In genomic region chr4:40214038-40214437, GRCh38 we compare ENCODE assay signal across 14 cellular contexts. TPM values are rescaled to one million over a fixed set of nuclear protein-coding genes. Genes with fewer than 3 reads are reported as not detected.
DNase-seq lines count a peak whose midpoint lies in the region; ATAC-seq, FAIRE-seq and TF ChIP-seq lines count a peak whose summit lies in the region.
"Had no signal": no experiment of that assay in that cellular context is flagged by ENCODE, and none has a peak within 500 bp of the region (broad histone marks: within the 10 kb centered on the region; RNA-seq: fewer than 3 reads in every experiment).

No MANE protein-coding gene starts in this region.

- FAIRE-seq in GM12892 (lab: Jason Lieb, UNC) (peak; percentile 70), HTR-8/SVneo (lab: Jason Lieb, UNC) (no peak), urothelium cell line (lab: Jason Lieb, UNC) (no peak)

- H3K9me2 ChIP-seq in OCI-LY1 (ENCODE audit: low read depth, low read length) = no peaks in the 10 kb centered on the region

- no peaks in the 10 kb centered on the region for H3K9me3 ChIP-seq in OCI-LY1 (ENCODE audit: low read length)

- H4K20me1 ChIP-seq in OCI-LY1 (ENCODE audit: insufficient read depth, low read length) = no peaks in the 10 kb centered on the region

- no peak overlapping the region; the same call in 1 of the 2 replicates for H3K9ac ChIP-seq in OCI-LY1 (ENCODE audit: low read length)

- no peaks in the 10 kb centered on the region for H3F3A ChIP-seq in OCI-LY1 (ENCODE audit: insufficient read depth, low read length)

- peak overlapping the region; percentile 49 for H3K4me3 Mint-ChIP-seq in activated T-helper 2 cell treated with anti-CD3 and anti-CD28 coated beads, Interferon-gamma antibody, Interleukin-2, Interleukin-4, amounts not matched to agents 10 μg/mL and 5 μg/mL and 100 μg/mL, durations not matched to agents 14 hours and 24 hours and 36 hours (ENCODE audit: low read depth)
- peak overlapping the region; percentile 31 to 85 (median 52) for H3K4me3 Mint-ChIP-seq in naive B cell
- H3K4me3 Mint-ChIP-seq: type B pancreatic cell had no signal

- no peak overlapping the region for H2AFZ ChIP-seq in OCI-LY1 (ENCODE audit: low read length)

- H3K27me3 Mint-ChIP-seq in activated T-helper 2 cell treated with anti-CD3 and anti-CD28 coated beads, Interferon-gamma antibody, Interleukin-2, Interleukin-4, amounts not matched to agents 10 μg/mL and 5 μg/mL and 100 μg/mL, durations not matched to agents 14 hours and 24 hours and 36 hours (ENCODE audit: low read depth) = no peaks in the 10 kb centered on the region
- no peaks in the 10 kb centered on the region for H3K27me3 Mint-ChIP-seq in naive B cell
- H3K27me3 Mint-ChIP-seq: type B pancreatic cell had no signal

- intact Hi-C loops in activated T-helper 2 cell treated with anti-CD3 and anti-CD28 coated beads, Interferon-gamma antibody, Interleukin-2, Interleukin-4, amounts not matched to agents 10 μg/mL and 5 μg/mL and 100 μg/mL, durations not matched to agents 14 hours and 24 hours and 36 hours (cut with micrococcal nuclease) = no loop called here

- H3K36me3 Mint-ChIP-seq in activated T-helper 2 cell treated with anti-CD3 and anti-CD28 coated beads, Interferon-gamma antibody, Interleukin-2, Interleukin-4, amounts not matched to agents 10 μg/mL and 5 μg/mL and 100 μg/mL, durations not matched to agents 14 hours and 24 hours and 36 hours (ENCODE audit: low read depth) = peaks cover 94% of the 10 kb centered on the region
- H3K36me3 Mint-ChIP-seq in naive B cell = peaks cover 16 to 48% of the 10 kb centered on the region in 2 donors
- H3K36me3 Mint-ChIP-seq: type B pancreatic cell had no signal

- DNase-seq in GM12892 (ENCODE audit: insufficient read length) (no peak), naive B cell (no peak), HTR-8/SVneo (ENCODE audit: insufficient read length, low spot score) (no peak), urothelium cell line (ENCODE audit: low spot score) (no peak)
- DNase-seq in activated T-helper 2 cell treated with anti-CD3 and anti-CD28 coated beads, Interferon-gamma antibody, Interleukin-2, Interleukin-4, amounts not matched to agents 10 μg/mL and 5 μg/mL and 100 μg/mL, durations not matched to agents 14 hours and 24 hours and 36 hours (ENCODE audit: low spot score) = no peak
- DNase-seq: dermis blood vessel endothelial cell, hypothalamus, NCI-H748 treated with DMSO at 0.1 percent for 48 hours had no signal

- peak; percentile 64 to 73 for ATAC-seq in naive B cell (ENCODE audit: low read depth in 2 of 2)
- ATAC-seq in HG03565 (IDR thresholded peaks at IDR 0.05; ENCODE audit: unreplicated experiment) = no peak

- H3K36me3 ChIP-seq in OCI-LY1 (ENCODE audit: insufficient read depth, low read length) = peaks cover 93% of the 10 kb centered on the region

- 0 out of 2 replicates have a peak, but pooled peaks have one; percentile 10 for TF ChIP-seq POLR2A in GM12892 (IDR thresholded peaks at IDR 0.05; ENCODE audit: low read depth, low read length)

- H3K4me1 ChIP-seq in OCI-LY1 (ENCODE audit: insufficient read depth, low read length, severe bottlenecking) = peaks cover 100% of the 10 kb centered on the region

- peak overlapping the region; percentile 56; the same call in 1 of the 2 replicates for H3K4me2 ChIP-seq in OCI-LY1 (ENCODE audit: low read length)

- H3K4me3 ChIP-seq in OCI-LY1 (ENCODE audit: low read depth, low read length, poor library complexity, severe bottlenecking) = peak overlapping the region; percentile 30

- H3K27ac Mint-ChIP-seq in activated T-helper 2 cell treated with anti-CD3 and anti-CD28 coated beads, Interferon-gamma antibody, Interleukin-2, Interleukin-4, amounts not matched to agents 10 μg/mL and 5 μg/mL and 100 μg/mL, durations not matched to agents 14 hours and 24 hours and 36 hours = peak overlapping the region; percentile 97
- peak overlapping the region in 5 of 6 donors; percentile 78 to 94 (median 92) for H3K27ac Mint-ChIP-seq in naive B cell
- H3K27ac Mint-ChIP-seq: type B pancreatic cell had no signal

- no peaks in the 10 kb centered on the region for H3K27me3 ChIP-seq in OCI-LY1 (ENCODE audit: insufficient read depth, low read length)

- TF ChIP-seq CTCF in OCI-LY1 (IDR thresholded peaks at IDR 0.05; ENCODE audit: low read length) = no peak

- peaks cover 100% of the 10 kb centered on the region for H3K79me2 ChIP-seq in OCI-LY1 (ENCODE audit: insufficient read depth, low read length)

- H3K4me1 Mint-ChIP-seq in activated T-helper 2 cell treated with anti-CD3 and anti-CD28 coated beads, Interferon-gamma antibody, Interleukin-2, Interleukin-4, amounts not matched to agents 10 μg/mL and 5 μg/mL and 100 μg/mL, durations not matched to agents 14 hours and 24 hours and 36 hours (ENCODE audit: low read depth) = peaks cover 82% of the 10 kb centered on the region
- peaks cover 88 to 99% (median 97%) of the 10 kb centered on the region in 3 donors for H3K4me1 Mint-ChIP-seq in naive B cell

- no peaks in the 10 kb centered on the region for H3K9me3 Mint-ChIP-seq in activated T-helper 2 cell treated with anti-CD3 and anti-CD28 coated beads, Interferon-gamma antibody, Interleukin-2, Interleukin-4, amounts not matched to agents 10 μg/mL and 5 μg/mL and 100 μg/mL, durations not matched to agents 14 hours and 24 hours and 36 hours
- H3K9me3 Mint-ChIP-seq in naive B cell = no peaks in the 10 kb centered on the region

- H3K27ac ChIP-seq in OCI-LY1 (ENCODE audit: low read depth, low read length, poor library complexity, severe bottlenecking) = peak overlapping the region; percentile 70

RNA-seq across cellular contexts. Expression of gene RHOH, which starts 17.2 kb away (rescaled TPM):
- 93.6 TPM for polyA plus RNA-seq in GM12892 (2012; ENCODE audit: missing spikeins)
- 108 and 120 TPM in 2 replicates for total RNA-seq in activated T-helper 2 cell treated with anti-CD3 and anti-CD28 coated beads, Interferon-gamma antibody, Interleukin-2, Interleukin-4, amounts not matched to agents 10 μg/mL and 5 μg/mL and 100 μg/mL, durations not matched to agents 14 hours and 24 hours and 36 hours
- 100 to 1,000 TPM; 411 to 590 (median 456) TPM for polyA plus RNA-seq in naive B cell (ENCODE audit: low read depth in 6 of 6)
- total RNA-seq: fibroblast of lung, MCF 10A, pulmonary artery endothelial cell had no signal
- polyA plus RNA-seq: fibroblast of lung had no signal
